ENCODE assay signal across 10 cellular contexts in the genomic region with DNA sequence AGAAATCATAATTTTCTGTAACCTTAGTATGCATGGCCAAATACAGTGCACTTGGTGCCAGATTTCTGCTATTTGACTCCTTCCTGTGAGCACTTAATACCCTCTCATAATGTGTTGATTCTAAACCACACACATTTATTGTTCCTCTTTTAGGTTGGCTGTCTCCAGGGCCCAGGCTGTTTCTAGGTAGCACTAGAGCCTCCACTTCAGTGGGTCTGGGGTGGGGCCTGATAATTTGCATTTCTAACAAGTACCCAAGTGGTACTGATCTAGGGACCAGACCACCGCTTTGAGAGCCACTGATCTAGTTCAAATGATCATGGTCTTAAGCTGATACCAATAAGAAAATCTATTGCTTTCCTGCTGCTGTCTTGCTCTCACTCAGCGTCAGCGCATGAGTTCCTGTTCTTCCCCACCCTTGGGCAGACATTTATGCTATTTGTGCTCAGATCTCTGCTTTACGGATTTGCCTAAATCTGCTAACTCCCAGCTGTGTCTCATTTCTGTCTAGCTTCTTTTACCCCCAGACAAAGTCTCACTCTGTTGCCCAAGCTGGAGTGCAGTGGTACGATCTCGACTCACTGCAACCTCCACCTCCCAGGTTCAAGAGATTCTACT.
DNase-seq lines count a peak whose midpoint lies in the region; ATAC-seq and TF ChIP-seq lines count a peak whose summit lies in the region.
"Had no signal": no experiment of that assay in that cellular context is flagged by ENCODE, and none has a peak within 500 bp of the region (broad histone marks: within the 10 kb centered on the region; RNA-seq: fewer than 3 reads in every experiment).

No MANE protein-coding gene starts in this region.

- in situ Hi-C loops in ACHN (cut with HindIII; ENCODE audit: low pct_ligation_motif_present, low pct_unique_long_range_greater_than_20kb, low sequenced_read_pairs), result no loop called here

- H3K4me1 Mint-ChIP-seq in activated naive CD8-positive, alpha-beta T cell treated with anti-CD3 and anti-CD28 coated beads, Interleukin-2, amount 50 U/mL, for 24 hours, result no peaks in the 10 kb centered on the region
- H3K4me1 Mint-ChIP-seq: activated naive CD4-positive, alpha-beta T cell treated with anti-CD3 and anti-CD28 coated beads, Interleukin-2, amount 50 U/mL, for 24 hours had no signal

- TF ChIP-seq CTCF in GM06990 (IDR thresholded peaks at IDR 0.05; ENCODE audit: insufficient read depth, low read length, poor library complexity, severe bottlenecking), result no peak

- no peak overlapping the region for H3K27ac Mint-ChIP-seq in activated naive CD8-positive, alpha-beta T cell treated with anti-CD3 and anti-CD28 coated beads, Interleukin-2, amount 50 U/mL, for 24 hours
- H3K27ac Mint-ChIP-seq: activated naive CD4-positive, alpha-beta T cell treated with anti-CD3 and anti-CD28 coated beads, Interleukin-2, amount 50 U/mL, for 24 hours had no signal

- H3K4me3 ChIP-seq in GM06990 (replicated peaks; ENCODE audit: low read depth, low read length) (no peak overlapping the region), SK-N-MC (no peak overlapping the region)

- peak; percentile 18 for DNase-seq in GM06990 (ENCODE audit: extremely low read depth, insufficient read length)
- no peak for DNase-seq in SK-N-MC (ENCODE audit: low read depth, low spot score)
- DNase-seq in activated naive CD8-positive, alpha-beta T cell treated with anti-CD3 and anti-CD28 coated beads, Interleukin-2, amount 50 U/mL, for 24 hours, result no peak
- DNase-seq in ACHN, result no peak
- no peak for DNase-seq in 8988T
- DNase-seq in putamen (ENCODE audit: low spot score), result no peak
- DNase-seq: NCI-H2227 treated with DMSO at 0.1 percent for 48 hours had no signal

- H3K27ac ChIP-seq in SK-N-MC, result peak overlapping the region; percentile 42; the same call in 1 of the 2 replicates

- H3K27me3 Mint-ChIP-seq in activated naive CD8-positive, alpha-beta T cell treated with anti-CD3 and anti-CD28 coated beads, Interleukin-2, amount 50 U/mL, for 24 hours, result peaks cover 9% of the 10 kb centered on the region

- no peaks in the 10 kb centered on the region for H3K9me3 ChIP-seq in SK-N-MC (ENCODE audit: low read depth, low read length)

- no peaks in the 10 kb centered on the region for H3K36me3 ChIP-seq in GM06990 (ENCODE audit: control insufficient read depth, insufficient read depth, low read length)
- H3K36me3 ChIP-seq in SK-N-MC (ENCODE audit: insufficient read depth, low read length), result no peaks in the 10 kb centered on the region

- H3K4me3 Mint-ChIP-seq in activated naive CD8-positive, alpha-beta T cell treated with anti-CD3 and anti-CD28 coated beads, Interleukin-2, amount 50 U/mL, for 24 hours, result no peak overlapping the region
- H3K4me3 Mint-ChIP-seq: activated naive CD4-positive, alpha-beta T cell treated with anti-CD3 and anti-CD28 coated beads, Interleukin-2, amount 50 U/mL, for 24 hours had no signal

- peak; percentile 88 for ATAC-seq in GM21367 (IDR thresholded peaks at IDR 0.05; ENCODE audit: unreplicated experiment)
- ATAC-seq in HG03521 (IDR thresholded peaks at IDR 0.05; ENCODE audit: unreplicated experiment), result peak; percentile 78
- no peak for ATAC-seq in activated naive CD8-positive, alpha-beta T cell treated with anti-CD3 and anti-CD28 coated beads, Interleukin-2, amount 50 U/mL, for 24 hours

- H3K36me3 Mint-ChIP-seq in activated naive CD8-positive, alpha-beta T cell treated with anti-CD3 and anti-CD28 coated beads, Interleukin-2, amount 50 U/mL, for 24 hours (ENCODE audit: low read depth), result peaks cover 2% of the 10 kb centered on the region

- no peak overlapping the region for H3K9ac ChIP-seq in SK-N-MC (ENCODE audit: insufficient read length)

- H3K27me3 ChIP-seq in GM06990 (replicated peaks; ENCODE audit: control insufficient read depth, insufficient read depth, low read length), result no peaks in the 10 kb centered on the region

- no peaks in the 10 kb centered on the region for H3K9me3 Mint-ChIP-seq in activated naive CD8-positive, alpha-beta T cell treated with anti-CD3 and anti-CD28 coated beads, Interleukin-2, amount 50 U/mL, for 24 hours
- H3K9me3 Mint-ChIP-seq: activated naive CD4-positive, alpha-beta T cell treated with anti-CD3 and anti-CD28 coated beads, Interleukin-2, amount 50 U/mL, for 24 hours had no signal
